In genomic region chr14:91942128-91942527, GRCh38 we compare ENCODE assay signal across 1 cellular context.
TF ChIP-seq lines count a peak whose summit lies in the region.

No MANE protein-coding gene starts in this region.

TF ChIP-seq in GM23338, 12 proteins besides CTCF, POLR2A, EP300 and RAD21 (continued from another document):
- TF ChIP-seq ZNF462 (CRISPR knock-in tag; IDR thresholded peaks at IDR 0.05) (no peak), REST (IDR thresholded peaks at IDR 0.05; ENCODE audit: unreplicated experiment) (no peak)
